ENCODE assay signal across 8 cellular contexts in genomic region chrX:40735318-40736169, GRCh38. TPM values are rescaled to one million over a fixed set of nuclear protein-coding genes. Genes with fewer than 3 reads are reported as not detected.
DNase-seq lines count a peak whose midpoint lies in the region; TF ChIP-seq lines count a peak whose summit lies in the region.

MED14 (minus strand) TSS chrX:40735542; CDS start chrX:40735412, 130 bp downstream.

- peak within 1 kb of the TSS; percentile 94 for H3K4me3 Mint-ChIP-seq in neural crest cell

- H3K27me3 Mint-ChIP-seq in neural crest cell (ENCODE audit: low read depth): no peaks in the 10 kb centered on the region

- TF ChIP-seq CTCF in neural crest cell (conservative IDR thresholded peaks at IDR 0.05): peak; percentile 67

- no peaks in the 10 kb centered on the region for H3K9me3 ChIP-seq in HAP-1
- H3K9me3 ChIP-seq in MG63: no peaks in the 10 kb centered on the region
- no peaks in the 10 kb centered on the region for H3K9me3 ChIP-seq in stomach smooth muscle (ENCODE audit: control insufficient read depth in 2 of 2, low read length in 2 of 2)

- peak within 1 kb of the TSS; percentile 51 for H3K4me3 ChIP-seq in HAP-1
- peak within 1 kb of the TSS; percentile 67 for H3K4me3 ChIP-seq in MG63
- peak within 1 kb of the TSS; percentile 75 to 83 for H3K4me3 ChIP-seq in stomach smooth muscle (ENCODE audit: low read length in 2 of 2)

- peaks cover 20% of the 10 kb centered on the region for H3K4me1 ChIP-seq in HAP-1
- peaks cover 3% of the 10 kb centered on the region for H3K4me1 ChIP-seq in stomach smooth muscle (ENCODE audit: control insufficient read depth, insufficient read depth, low read length)

- in situ Hi-C loops in HAP-1 (cut with MboI; ENCODE audit: low sequenced_read_pairs): no loop called here

- H3K4me1 Mint-ChIP-seq in neural crest cell: peaks cover 22% of the 10 kb centered on the region

- DNase-seq in GDM1 (lab: John Stamatoyannopoulos, UW) (peak; percentile 88), HAP-1 (ENCODE audit: low spot score in 2 of 2) (peak; percentile 93 to 98), MG63 (peak; percentile 85), SHP77 treated with DMSO at 0.1 percent for 48 hours (lab: John Stamatoyannopoulos, UW) (peak; percentile 52), activated gamma-delta T cell (lab: John Stamatoyannopoulos, UW) (peak; percentile 97), fibroblast of the conjunctiva (ENCODE audit: low read depth) (peak; percentile 61), neural crest cell (ENCODE audit: low read depth, low spot score) (peak; percentile 79)

- H3K9ac ChIP-seq in stomach smooth muscle (ENCODE audit: low read length in 2 of 2): peak within 1 kb of the TSS; percentile 89 to 91

- H3K36me3 ChIP-seq in HAP-1 (replicated peaks) (peaks cover 3% of the 10 kb centered on the region), MG63 (no peaks in the 10 kb centered on the region), stomach smooth muscle (ENCODE audit: control insufficient read depth in 2 of 2, insufficient read depth in 2 of 2, low read length in 2 of 2) (no peaks in the 10 kb centered on the region)

- no peaks in the 10 kb centered on the region for H3K36me3 Mint-ChIP-seq in neural crest cell (ENCODE audit: low read depth)

- no peaks in the 10 kb centered on the region for H3K9me3 Mint-ChIP-seq in neural crest cell

- H3K27me3 ChIP-seq in HAP-1 (ENCODE audit: low read depth): no peaks in the 10 kb centered on the region
- no peaks in the 10 kb centered on the region for H3K27me3 ChIP-seq in MG63
- peaks cover 0 to 6% of the 10 kb centered on the region in 2 donors for H3K27me3 ChIP-seq in stomach smooth muscle (ENCODE audit: control insufficient read depth in 1 of 2, insufficient read depth in 2 of 2, low read length in 2 of 2)

- peak within 1 kb of the TSS; percentile 98 for H3K27ac Mint-ChIP-seq in neural crest cell (ENCODE audit: unreplicated experiment)

- H3K27ac ChIP-seq in stomach smooth muscle (ENCODE audit: low read length): peak within 1 kb of the TSS; percentile 91

RNA-seq across cellular contexts. Expression of gene MED14, which starts in this region (rescaled TPM):
- total RNA-seq in MG63 (2014; rRNA removed; shearing (Covaris generic); ENCODE audit: low replicate concordance): 4.5 and 25.9 TPM in 2 replicates
- total RNA-seq in neural crest cell: 52.7 and 55.5 TPM in 2 replicates

Comparison
In these comparisons a context has a peak if more than half of its experiments do, and no peak if none do; other contexts are left out.
1. Peak in every context shown above with its lines: DNase-seq, H3K4me3 ChIP-seq and H3K27ac ChIP-seq.